8 cellular contexts compared by ENCODE assay signal in the genomic region with DNA sequence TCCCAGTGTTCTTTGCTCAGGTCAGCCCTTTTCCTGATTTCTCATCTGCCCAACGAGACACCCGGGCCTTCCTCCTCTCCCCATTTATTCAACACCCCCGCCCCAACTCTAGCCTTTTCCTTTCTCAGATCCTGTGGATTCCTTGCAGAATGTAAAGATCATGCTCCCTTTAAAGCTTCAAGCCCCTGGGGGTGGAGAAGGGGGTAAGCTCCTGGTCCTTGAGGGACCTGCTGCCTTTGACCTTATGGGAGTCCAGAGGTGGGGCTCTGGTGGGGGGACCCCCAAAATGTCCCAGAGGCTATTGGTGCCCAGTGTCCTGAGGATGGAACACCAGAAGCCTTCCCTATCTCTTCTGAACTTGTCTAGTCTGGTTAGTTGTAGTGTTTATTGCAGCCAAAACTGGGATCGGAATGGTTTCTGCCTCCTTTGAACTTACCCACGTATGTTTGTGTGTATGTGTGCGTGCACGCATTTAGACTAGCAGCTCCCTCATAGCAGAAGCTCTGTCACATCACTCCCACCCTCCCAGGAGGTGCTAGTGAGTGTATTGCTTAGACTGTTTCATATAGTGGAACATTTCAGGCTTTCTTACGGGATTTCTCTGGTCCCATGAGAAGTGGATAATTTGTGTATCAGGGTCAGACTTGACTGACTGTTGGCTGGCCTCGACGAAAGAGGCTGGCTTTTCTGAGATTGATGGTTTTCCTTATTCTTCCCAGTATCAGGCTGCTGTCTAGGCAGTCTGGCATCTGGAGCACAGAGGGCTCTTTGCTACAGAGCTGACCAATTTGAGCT. TPM values are rescaled to one million over a fixed set of nuclear protein-coding genes. Genes with fewer than 3 reads are reported as not detected.
DNase-seq lines count a peak whose midpoint lies in the region; TF ChIP-seq lines count a peak whose summit lies in the region.

No MANE protein-coding gene starts in this region.

- in situ Hi-C loops in GM13977 (cut with MboI; ENCODE audit: low pct_unique_long_range_greater_than_20kb, low sequenced_read_pairs, unreplicated experiment) = no loop called here

- H3K9me3 ChIP-seq in Peyer's patch (no peaks in the 10 kb centered on the region), ectodermal cell (ENCODE audit: control insufficient read depth, low read length) (no peaks in the 10 kb centered on the region)

- H3K27ac Mint-ChIP-seq in neural crest cell (ENCODE audit: unreplicated experiment) = no peak overlapping the region

- H3K4me1 ChIP-seq in Peyer's patch (peaks cover 0 to 30% (median 3%) of the 10 kb centered on the region in 4 donors), ectodermal cell (ENCODE audit: control insufficient read depth, insufficient read depth, low read length) (peaks cover 40% of the 10 kb centered on the region)

- DNase-seq in EH (ENCODE audit: low read depth) (peak; percentile 64), Peyer's patch (no peak), neural crest cell (ENCODE audit: low read depth, low spot score) (no peak), GOT3 (lab: John Stamatoyannopoulos, UW) (no peak), DMS114 treated with DMSO at 0.1 percent for 48 hours (lab: John Stamatoyannopoulos, UW; ENCODE audit: unreplicated experiment) (no peak), GM13977 (ENCODE audit: low spot score) (no peak)
- DNase-seq in stimulated activated CD4-positive, alpha-beta T cell treated with anti-CD3 and anti-CD28 coated beads, Interleukin-1b, Interleukin-23, amount 100 ng/mL, for 48 hours = no peak

- H3K36me3 ChIP-seq in Peyer's patch (no peaks in the 10 kb centered on the region), ectodermal cell (ENCODE audit: control insufficient read depth, insufficient read depth, low read length) (no peaks in the 10 kb centered on the region)

- 68 to 77% methylated on average over 10 of the region's 10 CpGs for WGBS in ectodermal cell, 2 experiments

- H3K27ac ChIP-seq in Peyer's patch (peak overlapping the region in 1 of 4 donors; percentile 3), ectodermal cell (ENCODE audit: insufficient read depth, low read depth, low read length, poor library complexity, severe bottlenecking) (no peak overlapping the region)

- H3K36me3 Mint-ChIP-seq in neural crest cell (ENCODE audit: low read depth) = no peaks in the 10 kb centered on the region

- TF ChIP-seq POLR2A in Peyer's patch (IDR thresholded peaks at IDR 0.05) = no peak

- peak overlapping the region; percentile 88 for H3K4me3 Mint-ChIP-seq in neural crest cell

- peaks cover 35% of the 10 kb centered on the region for H3K4me1 Mint-ChIP-seq in neural crest cell

- TF ChIP-seq CTCF in Peyer's patch (IDR thresholded peaks at IDR 0.05) (no peak), neural crest cell (conservative IDR thresholded peaks at IDR 0.05) (no peak), GM13977 (IDR thresholded peaks at IDR 0.05; ENCODE audit: extremely low read depth, insufficient read depth, missing control alignments) (no peak)

- H3K27me3 ChIP-seq in Peyer's patch = no peaks in the 10 kb centered on the region
- peaks cover 33% of the 10 kb centered on the region for H3K27me3 ChIP-seq in ectodermal cell (ENCODE audit: control insufficient read depth, insufficient read depth, low read length, poor library complexity, severe bottlenecking)

- H3K9me3 Mint-ChIP-seq in neural crest cell = no peaks in the 10 kb centered on the region

- H3K27me3 Mint-ChIP-seq in neural crest cell (ENCODE audit: low read depth) = peaks cover 34% of the 10 kb centered on the region

- H3K4me3 ChIP-seq in Peyer's patch (peak overlapping the region; percentile 70 to 98 (median 81)), ectodermal cell (ENCODE audit: insufficient read depth, low read depth, low read length) (peak overlapping the region; percentile 27)

RNA-seq across cellular contexts. Expression of a gene that starts 1.1 kb away (rescaled TPM):
- 10 to 100 TPM; 35.9 to 59.4 (median 46.8) TPM for total RNA-seq in Peyer's patch
- polyA plus RNA-seq in ectodermal cell (2013, experiment 1 of 4) = 63.6 TPM
- 72.6 TPM for polyA plus RNA-seq in ectodermal cell (2013, experiment 2 of 4)
- 42.2 TPM for polyA plus RNA-seq in ectodermal cell (2013, experiment 3 of 4)
- polyA plus RNA-seq in ectodermal cell (2013, experiment 4 of 4) = 49.0 TPM
- 39.8 and 42.3 TPM in 2 replicates for total RNA-seq in neural crest cell
